24 cellular contexts compared by ENCODE assay signal in genomic region chr3:126968995-126969385, GRCh38. TPM values are rescaled to one million over a fixed set of nuclear protein-coding genes. Genes with fewer than 3 reads are reported as not detected.
DNase-seq lines count a peak whose midpoint lies in the region; ATAC-seq, FAIRE-seq and TF ChIP-seq lines count a peak whose summit lies in the region.
"Had no signal": no experiment of that assay in that cellular context is flagged by ENCODE, and none has a peak within 500 bp of the region (broad histone marks: within the 10 kb centered on the region; RNA-seq: fewer than 3 reads in every experiment).

No MANE protein-coding gene starts in this region.

- H3K4me3 ChIP-seq in ACC112 (ENCODE audit: low read depth, low read length) (no peak overlapping the region), osteoblast (ENCODE audit: insufficient read depth, low read length) (peak overlapping the region; percentile 56)
- H3K4me3 ChIP-seq: SJSA1 had no signal

- H3K27ac Mint-ChIP-seq in WTC11: 0 out of 2 replicates have a peak overlapping the region, but pooled peaks have one; percentile 22
- H3K27ac Mint-ChIP-seq in activated CD8-positive, alpha-beta T cell treated with anti-CD3 and anti-CD28 coated beads for 36 hours: no peak overlapping the region
- H3K27ac Mint-ChIP-seq: CD14-positive monocyte had no signal

- CTCF ChIA-PET in WTC11 (lab: Charles Lee): interaction anchor here (2.1 to 2.3 kb wide), 2 partner anchors 13 to 232 kb away, joined by 5 to 6 read pairs; partner anchors contain the start of gene PLXNA1
- CTCF ChIA-PET in activated CD8-positive, alpha-beta T cell treated with anti-CD3 and anti-CD28 coated beads for 36 hours (lab: Charles Lee): interaction anchor here (0.9 to 1.5 kb wide), 2 partner anchors 14 to 575 kb away, joined by 3 to 5 read pairs; partner anchors contain the start of gene PLXNA1

- H3K4me1 ChIP-seq in ACC112 (ENCODE audit: control insufficient read depth, insufficient read depth, low read length, unreplicated experiment) (peaks cover 34% of the 10 kb centered on the region), osteoblast (ENCODE audit: insufficient read depth, low read length) (peaks cover 36% of the 10 kb centered on the region)
- H3K4me1 ChIP-seq: SJSA1 had no signal

- H3K36me3 ChIP-seq in ACC112 (ENCODE audit: insufficient read depth, low read length): no peaks in the 10 kb centered on the region
- no peaks in the 10 kb centered on the region for H3K36me3 ChIP-seq in osteoblast (ENCODE audit: insufficient read depth, low read length)
- H3K36me3 ChIP-seq: SJSA1 had no signal

- H3K4me2 ChIP-seq in osteoblast (ENCODE audit: insufficient read depth, low read length): peak overlapping the region; percentile 79

- no peak for ATAC-seq in WTC11
- no peak for ATAC-seq in activated CD8-positive, alpha-beta T cell treated with anti-CD3 and anti-CD28 coated beads for 36 hours
- ATAC-seq: Panc1 had no signal

- peaks cover 13% of the 10 kb centered on the region for H3K4me1 Mint-ChIP-seq in WTC11
- no peaks in the 10 kb centered on the region for H3K4me1 Mint-ChIP-seq in activated CD8-positive, alpha-beta T cell treated with anti-CD3 and anti-CD28 coated beads for 36 hours (ENCODE audit: low read depth)
- H3K4me1 Mint-ChIP-seq: CD14-positive monocyte had no signal

- H4K20me1 ChIP-seq in osteoblast (ENCODE audit: insufficient read depth, low read length): no peaks in the 10 kb centered on the region

- intact Hi-C loops in activated CD8-positive, alpha-beta T cell treated with anti-CD3 and anti-CD28 coated beads for 36 hours (cut with micrococcal nuclease): no loop called here

- DNase-seq in WTC11 (ENCODE audit: low spot score) (no peak), left kidney (ENCODE audit: low read depth, low spot score) (peak; percentile 68), osteoblast (ENCODE audit: insufficient read length, low spot score, missing footprints) (no peak), substantia nigra (lab: John Stamatoyannopoulos, UW) (no peak), T-helper 1 cell (no peak), urothelium cell line (ENCODE audit: low spot score) (no peak)
- no peak for DNase-seq in activated CD8-positive, alpha-beta T cell treated with anti-CD3 and anti-CD28 coated beads for 36 hours
- DNase-seq: 8988T, AML-193, DMS53, GDM1, Karpas-422, MV-4-11, NCI-H1694, NCI-H2081, NCI-H2171, NCI-H524 treated with DMSO at 0.1 percent for 48 hours, NCI-H82 had no signal

- POLR2A ChIA-PET in WTC11 (lab: Charles Lee): interaction anchor here (0.5 kb wide), 1 partner anchor 88 kb away, joined by 4 read pairs; no protein-coding TSS in a partner anchor
- POLR2A ChIA-PET in activated CD8-positive, alpha-beta T cell treated with anti-CD3 and anti-CD28 coated beads for 36 hours (lab: Charles Lee): no interaction called here

- H3K27me3 Mint-ChIP-seq in WTC11 (ENCODE audit: low read depth): no peaks in the 10 kb centered on the region
- peaks cover 3% of the 10 kb centered on the region for H3K27me3 Mint-ChIP-seq in activated CD8-positive, alpha-beta T cell treated with anti-CD3 and anti-CD28 coated beads for 36 hours

- H3K36me3 Mint-ChIP-seq in WTC11: 0 out of 2 replicates have a peak, but pooled peaks cover 3% of the 10 kb centered on the region
- H3K36me3 Mint-ChIP-seq in activated CD8-positive, alpha-beta T cell treated with anti-CD3 and anti-CD28 coated beads for 36 hours (ENCODE audit: low read depth): no peaks in the 10 kb centered on the region
- H3K36me3 Mint-ChIP-seq: CD14-positive monocyte, IgD-negative memory B cell had no signal

- no peak for FAIRE-seq in urothelium cell line (lab: Jason Lieb, UNC)
- FAIRE-seq: D721Med had no signal

- no peak overlapping the region for H3K4me3 Mint-ChIP-seq in WTC11
- H3K4me3 Mint-ChIP-seq in activated CD8-positive, alpha-beta T cell treated with anti-CD3 and anti-CD28 coated beads for 36 hours: no peak overlapping the region
- H3K4me3 Mint-ChIP-seq: CD14-positive monocyte had no signal

- no peaks in the 10 kb centered on the region for H3K9me3 ChIP-seq in osteoblast (ENCODE audit: low read depth, low read length)
- H3K9me3 ChIP-seq: SJSA1 had no signal

- peaks cover 4% of the 10 kb centered on the region for H3K9me3 Mint-ChIP-seq in WTC11
- H3K9me3 Mint-ChIP-seq in activated CD8-positive, alpha-beta T cell treated with anti-CD3 and anti-CD28 coated beads for 36 hours: no peaks in the 10 kb centered on the region

- TF ChIP-seq CTCF in WTC11 (IDR thresholded peaks at IDR 0.05) (no peak), osteoblast (IDR thresholded peaks at IDR 0.05; ENCODE audit: extremely low read depth, low read depth, low read length) (no peak)
- no peak for TF ChIP-seq CTCF in activated CD8-positive, alpha-beta T cell treated with anti-CD3 and anti-CD28 coated beads for 36 hours (IDR thresholded peaks at IDR 0.05)

- H3K79me2 ChIP-seq in ACC112 (ENCODE audit: control insufficient read depth, insufficient read depth, low read length, unreplicated experiment): no peaks in the 10 kb centered on the region
- no peaks in the 10 kb centered on the region for H3K79me2 ChIP-seq in osteoblast (ENCODE audit: insufficient read depth, low read length)

- H3K27ac ChIP-seq in ACC112 (ENCODE audit: low read depth, low read length) (peak overlapping the region; percentile 84), osteoblast (ENCODE audit: low read depth, low read length) (peak overlapping the region; percentile 82), substantia nigra (ENCODE audit: low read depth, low read length, poor library complexity, severe bottlenecking) (no peak overlapping the region)
- H3K27ac ChIP-seq: SJSA1 had no signal

- H3K27me3 ChIP-seq in ACC112 (ENCODE audit: insufficient read depth, low read length) (no peaks in the 10 kb centered on the region), osteoblast (ENCODE audit: insufficient read depth, low read length) (no peaks in the 10 kb centered on the region)
- H3K27me3 ChIP-seq: SJSA1 had no signal

- H2AFZ ChIP-seq in ACC112 (ENCODE audit: low read length, unreplicated experiment) (no peak overlapping the region), osteoblast (ENCODE audit: low read length) (peak overlapping the region; percentile 9)

TF ChIP-seq in WTC11, 78 proteins besides CTCF, POLR2A, EP300 and RAD21:
- TF ChIP-seq E2F5 (CRISPR knock-in tag; IDR thresholded peaks at IDR 0.05): no peak
- no peak for TF ChIP-seq ERG (CRISPR knock-in tag; IDR thresholded peaks at IDR 0.05)
- no peak for TF ChIP-seq MXD4 (CRISPR knock-in tag; IDR thresholded peaks at IDR 0.05; ENCODE audit: borderline replicate concordance)
- TF ChIP-seq SP1 (CRISPR knock-in tag; conservative IDR thresholded peaks at IDR 0.05): no peak
- TF ChIP-seq NFATC4 (CRISPR knock-in tag; IDR thresholded peaks at IDR 0.05): no peak
- no peak for TF ChIP-seq NR3C1 (CRISPR knock-in tag; conservative IDR thresholded peaks at IDR 0.05; ENCODE audit: low read depth)
- TF ChIP-seq MLX (CRISPR knock-in tag; IDR thresholded peaks at IDR 0.05): no peak

RNA-seq across cellular contexts. Expression of gene PLXNA1, which starts 13.9 kb away (rescaled TPM):
- total RNA-seq in WTC11 (2021) (53.0 to 55.0 TPM (median 53.8 TPM) in 3 replicates), osteoblast (91.3 and 107 TPM in 2 replicates)
- total RNA-seq in activated CD8-positive, alpha-beta T cell treated with anti-CD3 and anti-CD28 coated beads for 36 hours: 1 to 10 TPM; 5.1 to 6.6 TPM
